ENCODE assay signal across 1 cellular context in genomic region chr3:196609343-196609775, GRCh38.
A peak's percentile ranks its signal among the peaks of the same experiment; 100 is the strongest.
TF ChIP-seq lines count a peak whose summit lies in the region.

No MANE protein-coding gene starts in this region.

TF ChIP-seq in HepG2, 621 proteins besides CTCF, POLR2A, EP300 and RAD21 (continued from another document):
- TF ChIP-seq ZNF83 (CRISPR knock-in tag; IDR thresholded peaks at IDR 0.05; ENCODE audit: borderline replicate concordance) (no peak), HMGXB4 (CRISPR knock-in tag; IDR thresholded peaks at IDR 0.05; ENCODE audit: borderline replicate concordance in 1 of 2, low read depth in 1 of 2) (peak in 1 of 2 experiments; percentile 50; a peak in 1 of 4 replicates), GATAD2A (CRISPR knock-in tag; IDR thresholded peaks at IDR 0.05) (peak; percentile 38; the same call in 1 of the 2 replicates)
